23 cellular contexts compared by ENCODE assay signal in genomic region chr10:72890086-72890485, GRCh38. TPM values are rescaled to one million over a fixed set of nuclear protein-coding genes. Genes with fewer than 3 reads are reported as not detected.
"Had no signal": no experiment of that assay in that cellular context is flagged by ENCODE, and none has a peak within 500 bp of the region (broad histone marks: within the 10 kb centered on the region; RNA-seq: fewer than 3 reads in every experiment).

No MANE protein-coding gene starts in this region.

- H3K4me1 ChIP-seq: stomach, transverse colon had no signal

- ATAC-seq: effector memory CD8-positive, alpha-beta T cell; left lobe of liver; mucosa of descending colon; naive thymus-derived CD8-positive, alpha-beta T cell; sciatic nerve had no signal

- H3K27ac ChIP-seq: esophagus squamous epithelium, hepatocyte, spleen, stomach, thoracic aorta, transverse colon had no signal

- H2AFZ ChIP-seq: hepatocyte had no signal

- H3K9me3 ChIP-seq: esophagus squamous epithelium, mucosa of descending colon, spleen, stomach, thoracic aorta, transverse colon had no signal

- H3K27ac Mint-ChIP-seq: effector memory CD8-positive, alpha-beta T cell had no signal

- H3K4me3 ChIP-seq: esophagus squamous epithelium, hepatocyte, mucosa of descending colon, spleen, stomach, thoracic aorta, transverse colon had no signal

- H3K4me3 Mint-ChIP-seq: effector memory CD8-positive, alpha-beta T cell; naive thymus-derived CD8-positive, alpha-beta T cell; neural crest cell had no signal

- H3K27me3 ChIP-seq: esophagus squamous epithelium, hepatocyte, transverse colon had no signal

- FAIRE-seq: islet of Langerhans had no signal

- DNase-seq: effector memory CD8-positive, alpha-beta T cell; esophagus squamous epithelium; foreskin fibroblast; head of caudate nucleus; mucosa of descending colon; naive thymus-derived CD8-positive, alpha-beta T cell; posterior cingulate gyrus; spleen; stimulated activated CD4-positive, alpha-beta T cell treated with anti-CD3 and anti-CD28 coated beads, Interleukin-15, amount 100 ng/mL, for 24 hours; stimulated activated CD4-positive, alpha-beta T cell treated with anti-CD3 and anti-CD28 coated beads, Interleukin-1b, Interleukin-23, amount 100 ng/mL, for 48 hours; stimulated activated CD4-positive, alpha-beta T cell treated with anti-CD3 and anti-CD28 coated beads, Interleukin-4, amount 100 ng/mL, for 24 hours; stimulated activated naive CD4-positive, alpha-beta T cell; stomach; substantia nigra; transverse colon had no signal

- H3K9me3 Mint-ChIP-seq: effector memory CD8-positive, alpha-beta T cell; naive thymus-derived CD8-positive, alpha-beta T cell had no signal

- H3K4me2 ChIP-seq: hepatocyte had no signal

- H3K79me2 ChIP-seq: hepatocyte had no signal

RNA-seq across cellular contexts. Expression of gene OIT3, which starts 3.5 kb away (rescaled TPM):
- total RNA-seq: epithelial cell of proximal tubule; esophagus squamous epithelium; hepatocyte; lower leg skin; naive thymus-derived CD8-positive, alpha-beta T cell; sciatic nerve; thoracic aorta had no signal
- polyA plus RNA-seq: naive thymus-derived CD8-positive, alpha-beta T cell had no signal
